In genomic region chr3:2921903-2922302, GRCh38 we compare ENCODE assay signal across 8 cellular contexts.
A peak's percentile ranks its signal among the peaks of the same experiment; 100 is the strongest.
DNase-seq lines count a peak whose midpoint lies in the region; ATAC-seq, FAIRE-seq and TF ChIP-seq lines count a peak whose summit lies in the region.

No MANE protein-coding gene starts in this region.

- no peaks in the 10 kb centered on the region for H3K36me3 ChIP-seq in K562 (ENCODE audit: control insufficient read depth, insufficient read depth, low read length)
- H3K36me3 ChIP-seq in naive thymus-derived CD4-positive, alpha-beta T cell (ENCODE audit: control insufficient read depth in 2 of 3, insufficient read depth in 3 of 3, low read length in 3 of 3), result no peaks in the 10 kb centered on the region

- TF ChIP-seq POLR2A in K562 (conservative IDR thresholded peaks at IDR 0.05), result no peak

- TF ChIP-seq EP300 in K562 (IDR thresholded peaks at IDR 0.05; ENCODE audit: low read length), result no peak

- H2AFZ ChIP-seq in K562 (ENCODE audit: low read depth, low read length), result no peak overlapping the region

- H3K4me1 ChIP-seq in K562 (replicated peaks in 1 of 2; ENCODE audit: control insufficient read depth in 2 of 2, insufficient read depth in 2 of 2, low read length in 2 of 2), result no peaks in the 10 kb centered on the region
- no peaks in the 10 kb centered on the region for H3K4me1 ChIP-seq in naive thymus-derived CD4-positive, alpha-beta T cell (ENCODE audit: control insufficient read depth in 2 of 2, insufficient read depth in 2 of 2, low read length in 2 of 2)

- H3K27ac ChIP-seq in K562 (ENCODE audit: extremely low read depth, low read depth, low read length), result no peak overlapping the region
- H3K27ac ChIP-seq in naive thymus-derived CD4-positive, alpha-beta T cell (ENCODE audit: low read depth, low read length), result no peak overlapping the region

- intact Hi-C loops in K562 (cut with micrococcal nuclease), result no loop called here
- intact Hi-C loops in naive thymus-derived CD4-positive, alpha-beta T cell (cut with micrococcal nuclease), result loop anchor here in 1 of 2 donors (1.0 kb wide), 1 partner anchor 249 kb away; no protein-coding TSS in a partner anchor

- POLR2A ChIA-PET in K562 (lab: Yijun Ruan, JAX), result no interaction called here
- POLR2A ChIA-PET in naive thymus-derived CD4-positive, alpha-beta T cell (lab: Charles Lee), result interaction anchor here (1.1 kb wide), 1 partner anchor 204 kb away, joined by 3 read pairs; no protein-coding TSS in a partner anchor

- no peak overlapping the region for H3K4me3 Mint-ChIP-seq in HFFc6
- no peak overlapping the region for H3K4me3 Mint-ChIP-seq in naive thymus-derived CD4-positive, alpha-beta T cell

- TF ChIP-seq RAD21 in K562 (CRISPR knock-in tag; conservative IDR thresholded peaks at IDR 0.05 in 1 of 2, IDR thresholded peaks at IDR 0.05 in 1 of 2), result peak; percentile 36 to 57

- H4K20me1 ChIP-seq in K562 (replicated peaks; ENCODE audit: control insufficient read depth, insufficient read depth, low read length), result no peaks in the 10 kb centered on the region

- H3K79me2 ChIP-seq in K562 (ENCODE audit: control insufficient read depth, insufficient read depth, low read length), result no peaks in the 10 kb centered on the region

- H3K36me3 Mint-ChIP-seq in HFFc6 (ENCODE audit: low read depth), result 0 out of 2 replicates have a peak, but pooled peaks cover 5% of the 10 kb centered on the region
- H3K36me3 Mint-ChIP-seq in naive thymus-derived CD4-positive, alpha-beta T cell, result peaks cover 0 to 5% (median 0%) of the 10 kb centered on the region in 5 donors

- ATAC-seq in K562, result no peak
- ATAC-seq in naive thymus-derived CD4-positive, alpha-beta T cell, result peak; percentile 45

- no peak overlapping the region for H3K9ac ChIP-seq in K562 (ENCODE audit: insufficient read depth in 1 of 2, low read depth in 2 of 2, low read length in 2 of 2)

- BruUV-seq in K562 (replicated peaks; lab: Mats Ljungman, UMichigan), result no TSS peak

- DNase-seq in NCI-H1105 treated with DMSO at 0.1 percent for 48 hours (lab: John Stamatoyannopoulos, UW) (peak; percentile 47), NCI-H1105 (lab: John Stamatoyannopoulos, UW) (no peak), HFFc6 (no peak), NAMALWA (ENCODE audit: low spot score) (peak; percentile 55), K562 (ENCODE audit: extremely low read depth in 1 of 4, low spot score in 3 of 4) (peak in 2 of 4 experiments; percentile 8 to 10), ureter (ENCODE audit: low spot score) (no peak)
- no peak for DNase-seq in naive thymus-derived CD4-positive, alpha-beta T cell
- no peak for DNase-seq in stimulated activated CD4-positive, alpha-beta T cell treated with anti-CD3 and anti-CD28 coated beads, Interleukin-1b, Interleukin-23, amount 100 ng/mL, for 48 hours

- H3K27me3 Mint-ChIP-seq in HFFc6 (ENCODE audit: insufficient read depth), result no peaks in the 10 kb centered on the region
- peaks cover 0 to 4% (median 0%) of the 10 kb centered on the region in 5 donors for H3K27me3 Mint-ChIP-seq in naive thymus-derived CD4-positive, alpha-beta T cell

- H3K4me2 ChIP-seq in K562 (ENCODE audit: insufficient read depth, low read length), result no peak overlapping the region

- H3K9me3 Mint-ChIP-seq in HFFc6, result peaks cover 51% of the 10 kb centered on the region
- H3K9me3 Mint-ChIP-seq in naive thymus-derived CD4-positive, alpha-beta T cell, result peaks cover 0 to 10% (median 3%) of the 10 kb centered on the region in 11 donors

- in situ Hi-C loops in K562 (cut with MboI), result no loop called here

- 5% methylated on average over 1 of the region's 1 CpG for WGBS in K562 (ENCODE audit: insufficient coverage, low coverage, missing lambda C conversion rate)

- H3K9me3 ChIP-seq in K562 (replicated peaks; ENCODE audit: control insufficient read depth, insufficient read depth, low read depth, low read length), result no peaks in the 10 kb centered on the region
- no peaks in the 10 kb centered on the region for H3K9me3 ChIP-seq in naive thymus-derived CD4-positive, alpha-beta T cell (ENCODE audit: control insufficient read depth in 2 of 3, low read length in 3 of 3)

- no peak for FAIRE-seq in K562 (lab: Jason Lieb, UNC)

- CTCF ChIA-PET in K562 (lab: Yijun Ruan, JAX; ENCODE audit: low intra/inter-chr PET ratio), result no interaction called here
- CTCF ChIA-PET in naive thymus-derived CD4-positive, alpha-beta T cell (lab: Charles Lee), result no interaction called here

- no peak overlapping the region for H3K4me3 ChIP-seq in K562
- H3K4me3 ChIP-seq in naive thymus-derived CD4-positive, alpha-beta T cell (ENCODE audit: low read length), result no peak overlapping the region

- H3K27me3 ChIP-seq in K562 (ENCODE audit: control insufficient read depth in 2 of 2, insufficient read depth in 2 of 2, low read length in 2 of 2), result no peaks in the 10 kb centered on the region
- H3K27me3 ChIP-seq in naive thymus-derived CD4-positive, alpha-beta T cell (ENCODE audit: control insufficient read depth in 2 of 2, insufficient read depth in 2 of 2, low read length in 2 of 2), result no peaks in the 10 kb centered on the region

- no peak overlapping the region for H3K27ac Mint-ChIP-seq in HFFc6
- H3K27ac Mint-ChIP-seq in naive thymus-derived CD4-positive, alpha-beta T cell, result no peak overlapping the region

- no peaks in the 10 kb centered on the region for H3K9me1 ChIP-seq in K562 (ENCODE audit: control insufficient read depth, insufficient read depth, low read length)

- TF ChIP-seq CTCF in HFFc6 (IDR thresholded peaks at IDR 0.05), result peak; percentile 20; the same call in 1 of the 2 replicates
- TF ChIP-seq CTCF in K562 (IDR thresholded peaks at IDR 0.05 in 2 of 3, conservative IDR thresholded peaks at IDR 0.05 in 1 of 3; ENCODE audit: insufficient read depth in 2 of 3, low read depth in 1 of 3, low read length in 3 of 3), result peak in 1 of 3 experiments; percentile 25; a peak in 1 of 6 replicates

- no peaks in the 10 kb centered on the region for H3K4me1 Mint-ChIP-seq in HFFc6 (ENCODE audit: low read depth)
- H3K4me1 Mint-ChIP-seq in naive thymus-derived CD4-positive, alpha-beta T cell, result peaks cover 0 to 2% (median 0%) of the 10 kb centered on the region in 7 donors

TF ChIP-seq in K562, 482 proteins besides CTCF, POLR2A, EP300 and RAD21 (continues in another document):
- TF ChIP-seq PKNOX1 (IDR thresholded peaks at IDR 0.05) (no peak), CREB3L1 (IDR thresholded peaks at IDR 0.05; ENCODE audit: borderline replicate concordance, low read depth) (no peak), CTBP1 (IDR thresholded peaks at IDR 0.05; ENCODE audit: borderline replicate concordance) (no peak), DPF2 (IDR thresholded peaks at IDR 0.05) (no peak), ESRRB (CRISPR knock-in tag; IDR thresholded peaks at IDR 0.05; ENCODE audit: borderline replicate concordance) (no peak), RFX7 (CRISPR knock-in tag; IDR thresholded peaks at IDR 0.05) (no peak), ZNF384 (IDR thresholded peaks at IDR 0.05; ENCODE audit: low read depth, low read length) (no peak), ZC3H4 (CRISPR knock-in tag; IDR thresholded peaks at IDR 0.05; ENCODE audit: borderline replicate concordance) (no peak), ZNF324 (CRISPR knock-in tag; IDR thresholded peaks at IDR 0.05) (no peak), IRF9 (tag; IDR thresholded peaks at IDR 0.05) (no peak), COPS2 (conservative IDR thresholded peaks at IDR 0.05) (no peak), ZBTB5 (IDR thresholded peaks at IDR 0.05) (no peak), SNAPC5 (CRISPR knock-in tag; IDR thresholded peaks at IDR 0.05) (no peak)

Comparison
In these comparisons a context has a peak if more than half of its experiments do, and no peak if none do; other contexts are left out.
1. DNase-seq: peak in NCI-H1105 treated with DMSO at 0.1 percent for 48 hours (single experiment) and NAMALWA (single experiment); none in NCI-H1105 (single experiment), HFFc6 (single experiment), naive thymus-derived CD4-positive, alpha-beta T cell (0 of 9), ureter (single experiment) and stimulated activated CD4-positive, alpha-beta T cell treated with anti-CD3 and anti-CD28 coated beads, Interleukin-1b, Interleukin-23, amount 100 ng/mL, for 48 hours (single experiment).